In genomic region chr2:12675352-12675795, GRCh38 we compare ENCODE assay signal across 1 cellular context.
TF ChIP-seq lines count a peak whose summit lies in the region.

No MANE protein-coding gene starts in this region.

TF ChIP-seq in IMR-90, 13 proteins besides CTCF, POLR2A, EP300 and RAD21 (continued from another document):
- TF ChIP-seq ELK1 (IDR thresholded peaks at IDR 0.05; ENCODE audit: borderline replicate concordance, low read depth, low read length) (no peak), MXI1 (IDR thresholded peaks at IDR 0.05; ENCODE audit: borderline replicate concordance, low read depth, low read length) (no peak), USF2 (IDR thresholded peaks at IDR 0.05; ENCODE audit: low read depth, low read length) (no peak), CEBPB (IDR thresholded peaks at IDR 0.05; ENCODE audit: low read depth, low read length) (no peak)
